ENCODE assay signal across 11 cellular contexts in the genomic region with DNA sequence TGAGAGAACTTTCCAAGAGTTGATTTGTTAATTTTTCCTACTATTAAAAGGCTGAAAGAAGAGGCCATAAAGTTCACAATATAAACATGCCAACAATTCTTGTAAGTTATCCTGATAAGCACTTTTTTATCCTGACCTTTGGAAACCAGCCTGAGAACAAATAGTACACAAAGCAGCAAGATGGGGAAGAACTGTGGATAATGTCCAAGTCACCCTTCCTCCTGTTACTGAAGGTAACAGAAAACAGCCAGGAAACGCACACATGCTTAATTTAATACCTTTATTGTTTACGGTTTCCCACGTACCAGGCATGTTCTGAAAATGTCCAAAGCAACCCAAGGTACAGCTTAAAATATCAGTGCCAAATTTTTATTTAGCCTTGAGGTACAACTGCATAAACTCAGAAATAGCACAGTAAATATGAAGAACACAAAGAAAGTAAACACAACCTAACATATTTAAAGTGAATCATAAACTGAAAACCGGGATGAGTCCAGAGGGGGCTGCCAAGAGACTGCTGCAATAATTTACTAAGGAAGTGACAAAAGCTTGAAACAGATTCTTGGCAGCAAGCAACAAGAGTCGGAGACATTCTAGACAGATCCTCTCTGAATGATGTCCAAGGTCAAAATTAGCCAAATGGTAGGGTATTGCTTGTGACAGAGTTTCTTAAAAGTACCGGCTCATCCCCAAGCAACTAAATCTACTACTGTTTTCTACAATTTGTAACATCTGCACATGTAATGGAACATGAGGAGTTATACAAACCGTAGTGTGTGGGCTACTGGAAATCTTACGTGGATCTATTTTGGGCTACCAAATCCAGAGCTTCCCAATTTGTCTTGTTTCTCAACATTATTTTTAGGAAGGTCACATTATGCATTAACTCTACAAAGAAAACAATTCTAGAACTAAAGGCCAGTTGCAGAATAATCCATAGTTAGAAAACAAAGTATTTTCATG.
DNase-seq lines count a peak whose midpoint lies in the region; ATAC-seq and TF ChIP-seq lines count a peak whose summit lies in the region.
"Had no signal": no experiment of that assay in that cellular context is flagged by ENCODE, and none has a peak within 500 bp of the region (broad histone marks: within the 10 kb centered on the region; RNA-seq: fewer than 3 reads in every experiment).

No MANE protein-coding gene starts in this region.

- H3K4me1 ChIP-seq in adipocyte (ENCODE audit: control insufficient read depth, insufficient read depth, low read length), result peaks cover 53% of the 10 kb centered on the region
- H3K4me1 ChIP-seq in heart left ventricle, result peaks cover 7 to 60% (median 43%) of the 10 kb centered on the region in 12 donors
- H3K4me1 ChIP-seq in psoas muscle, result peaks cover 35% of the 10 kb centered on the region

- H3K9me3 ChIP-seq in adipocyte (ENCODE audit: control insufficient read depth, low read length), result no peaks in the 10 kb centered on the region
- no peaks in the 10 kb centered on the region for H3K9me3 ChIP-seq in heart left ventricle
- no peaks in the 10 kb centered on the region for H3K9me3 ChIP-seq in psoas muscle

- CTCF ChIA-PET in activated CD8-positive, alpha-beta memory T cell treated with anti-CD3 and anti-CD28 coated beads, Interleukin-2, amount 10 ng/mL, durations not matched to agents 7 days and 5 days (lab: Charles Lee), result no interaction called here

- H3K4me3 Mint-ChIP-seq in natural killer cell, result no peak overlapping the region
- no peak overlapping the region for H3K4me3 Mint-ChIP-seq in activated CD8-positive, alpha-beta memory T cell treated with anti-CD3 and anti-CD28 coated beads, Interleukin-2, amount 10 ng/mL, durations not matched to agents 7 days and 5 days
- H3K4me3 Mint-ChIP-seq: naive thymus-derived CD8-positive, alpha-beta T cell; T-cell had no signal

- H3K9me3 Mint-ChIP-seq in natural killer cell, result no peaks in the 10 kb centered on the region
- H3K9me3 Mint-ChIP-seq in activated CD8-positive, alpha-beta memory T cell treated with anti-CD3 and anti-CD28 coated beads, Interleukin-2, amount 10 ng/mL, durations not matched to agents 7 days and 5 days (ENCODE audit: low read depth), result no peaks in the 10 kb centered on the region
- H3K9me3 Mint-ChIP-seq: naive thymus-derived CD8-positive, alpha-beta T cell; T-cell had no signal

- H3K36me3 Mint-ChIP-seq in natural killer cell, result no peaks in the 10 kb centered on the region
- H3K36me3 Mint-ChIP-seq in activated CD8-positive, alpha-beta memory T cell treated with anti-CD3 and anti-CD28 coated beads, Interleukin-2, amount 10 ng/mL, durations not matched to agents 7 days and 5 days, result no peaks in the 10 kb centered on the region
- H3K36me3 Mint-ChIP-seq: T-cell had no signal

- peak; percentile 63 to 73 (median 65) for ATAC-seq in heart left ventricle
- ATAC-seq in psoas muscle, result peak; percentile 75 to 95 (median 92)
- no peak for ATAC-seq in natural killer cell
- no peak for ATAC-seq in activated CD8-positive, alpha-beta memory T cell treated with anti-CD3 and anti-CD28 coated beads, Interleukin-2, amount 10 ng/mL, durations not matched to agents 7 days and 5 days
- ATAC-seq: naive thymus-derived CD8-positive, alpha-beta T cell; T-cell had no signal

- H3K36me3 ChIP-seq in adipocyte (ENCODE audit: control insufficient read depth, insufficient read depth, low read length, severe bottlenecking) (peaks cover 23% of the 10 kb centered on the region), heart left ventricle (peaks cover 0 to 27% (median 4%) of the 10 kb centered on the region in 9 donors), psoas muscle (ENCODE audit: insufficient read depth in 1 of 2, low read depth in 1 of 2) (peaks cover 2 to 10% of the 10 kb centered on the region in 2 donors)

- H3K27me3 ChIP-seq in adipocyte (replicated peaks; ENCODE audit: control insufficient read depth, insufficient read depth, low read length), result no peaks in the 10 kb centered on the region
- H3K27me3 ChIP-seq in heart left ventricle, result no peaks in the 10 kb centered on the region
- no peaks in the 10 kb centered on the region for H3K27me3 ChIP-seq in psoas muscle (ENCODE audit: insufficient read depth in 3 of 3, low read length in 2 of 3)

- H3K27me3 Mint-ChIP-seq in natural killer cell (ENCODE audit: low read depth in 2 of 2), result peaks cover 7% of the 10 kb centered on the region in 2 donors
- peaks cover 41% of the 10 kb centered on the region for H3K27me3 Mint-ChIP-seq in activated CD8-positive, alpha-beta memory T cell treated with anti-CD3 and anti-CD28 coated beads, Interleukin-2, amount 10 ng/mL, durations not matched to agents 7 days and 5 days

- H3K4me3 ChIP-seq in adipocyte (ENCODE audit: low read length), result peak overlapping the region; percentile 72
- peak overlapping the region in 4 of 12 donors; percentile 1 to 27 (median 10) for H3K4me3 ChIP-seq in heart left ventricle
- peak overlapping the region; percentile 37 for H3K4me3 ChIP-seq in psoas muscle

- 10 to 20% (median 12%) methylated on average over 8 of the region's 8 CpGs for WGBS in heart left ventricle, 4 donors
- 4 to 8% (median 7%) methylated on average over 8 of the region's 8 CpGs for WGBS in psoas muscle, 3 donors

- TF ChIP-seq POLR2A in heart left ventricle (IDR thresholded peaks at IDR 0.05), result no peak

- DNase-seq in EH (ENCODE audit: low read depth), result peak; percentile 65
- peak; percentile 58 for DNase-seq in adipocyte (ENCODE audit: low read depth)
- peak in 1 of 5 donors; percentile 18 for DNase-seq in heart left ventricle
- no peak for DNase-seq in psoas muscle
- DNase-seq in NCI-H526 (lab: John Stamatoyannopoulos, UW), result no peak
- no peak for DNase-seq in stimulated activated CD4-positive, alpha-beta T cell treated with anti-CD3 and anti-CD28 coated beads, Interleukin-4, amount 100 ng/mL, for 1 hour
- no peak for DNase-seq in natural killer cell
- no peak for DNase-seq in activated CD8-positive, alpha-beta memory T cell treated with anti-CD3 and anti-CD28 coated beads, Interleukin-2, amount 10 ng/mL, durations not matched to agents 7 days and 5 days
- DNase-seq: amniotic stem cell; naive thymus-derived CD8-positive, alpha-beta T cell; T-cell had no signal

- no peaks in the 10 kb centered on the region for H3K4me1 Mint-ChIP-seq in natural killer cell
- no peaks in the 10 kb centered on the region for H3K4me1 Mint-ChIP-seq in activated CD8-positive, alpha-beta memory T cell treated with anti-CD3 and anti-CD28 coated beads, Interleukin-2, amount 10 ng/mL, durations not matched to agents 7 days and 5 days
- H3K4me1 Mint-ChIP-seq: T-cell had no signal

- TF ChIP-seq CTCF in heart left ventricle (IDR thresholded peaks at IDR 0.05) (no peak), psoas muscle (IDR thresholded peaks at IDR 0.05) (no peak), natural killer cell (IDR thresholded peaks at IDR 0.05) (no peak)

- intact Hi-C loops in heart left ventricle (cut with DNase I), result loop anchor here in 6 of 10 donors (2.0 to 5.0 kb wide), 3 partner anchors 35 to 40 kb away; no protein-coding TSS in a partner anchor
- intact Hi-C loops in psoas muscle (cut with DNase I), result no loop called here
- intact Hi-C loops in natural killer cell (cut with micrococcal nuclease), result no loop called here

- H3K27ac ChIP-seq in heart left ventricle, result peak overlapping the region; percentile 56 to 83 (median 69)
- H3K27ac ChIP-seq in psoas muscle, result peak overlapping the region; percentile 68

- no peak overlapping the region for H3K27ac Mint-ChIP-seq in natural killer cell
- H3K27ac Mint-ChIP-seq in activated CD8-positive, alpha-beta memory T cell treated with anti-CD3 and anti-CD28 coated beads, Interleukin-2, amount 10 ng/mL, durations not matched to agents 7 days and 5 days, result no peak overlapping the region
- H3K27ac Mint-ChIP-seq: naive thymus-derived CD8-positive, alpha-beta T cell; T-cell had no signal

- H3K9ac ChIP-seq in adipocyte (ENCODE audit: low read length), result peak overlapping the region; percentile 69

Comparison
In these comparisons a context has a peak if more than half of its experiments do, and no peak if none do; other contexts are left out.
1. DNase-seq: peak in EH (single experiment) and adipocyte (single experiment); none in psoas muscle (0 of 2), NCI-H526 (0 of 2), stimulated activated CD4-positive, alpha-beta T cell treated with anti-CD3 and anti-CD28 coated beads, Interleukin-4, amount 100 ng/mL, for 1 hour (single experiment), natural killer cell (single experiment) and activated CD8-positive, alpha-beta memory T cell treated with anti-CD3 and anti-CD28 coated beads, Interleukin-2, amount 10 ng/mL, durations not matched to agents 7 days and 5 days (single experiment).
2. ATAC-seq: peak in heart left ventricle (4 of 4) and psoas muscle (4 of 4); none in natural killer cell (0 of 3) and activated CD8-positive, alpha-beta memory T cell treated with anti-CD3 and anti-CD28 coated beads, Interleukin-2, amount 10 ng/mL, durations not matched to agents 7 days and 5 days (single experiment).
3. intact Hi-C loops: an anchor here in heart left ventricle (2.0 to 5.0 kb wide); none called in psoas muscle and natural killer cell.